ENCODE assay signal across 16 cellular contexts in genomic region chr17:29007456-29008455, GRCh38. TPM values are rescaled to one million over a fixed set of nuclear protein-coding genes. Genes with fewer than 3 reads are reported as not detected.
DNase-seq lines count a peak whose midpoint lies in the region; ATAC-seq, FAIRE-seq and TF ChIP-seq lines count a peak whose summit lies in the region.
"Had no signal": no experiment of that assay in that cellular context is flagged by ENCODE, and none has a peak within 500 bp of the region (broad histone marks: within the 10 kb centered on the region; RNA-seq: fewer than 3 reads in every experiment).

No MANE protein-coding gene starts in this region.

- H3K14ac ChIP-seq in H1 (ENCODE audit: insufficient read length) = no peak overlapping the region

- H3K23me2 ChIP-seq in H1 (ENCODE audit: low read depth, low read length) = peaks cover 2% of the 10 kb centered on the region; the same call in 1 of the 2 replicates

- H2AFZ ChIP-seq in H1 (ENCODE audit: low read length) = no peak overlapping the region

- H4K91ac ChIP-seq in H1 (replicated peaks; ENCODE audit: insufficient read length, low read length) = no peak overlapping the region

- no peak overlapping the region for H2AK5ac ChIP-seq in H1 (ENCODE audit: low read depth, low read length)

- peak overlapping the region; percentile 49; the same call in 1 of the 2 replicates for H2BK5ac ChIP-seq in H1 (ENCODE audit: low read depth, low read length)

- peaks cover 6 to 25% (median 20%) of the 10 kb centered on the region in 4 experiments; a peak in 6 of 7 replicates for H3K27me3 ChIP-seq in H1 (replicated peaks in 1 of 4; ENCODE audit: control insufficient read depth in 3 of 4, extremely low read depth in 1 of 4, insufficient read depth in 3 of 4, low read length in 3 of 4)

- no peak for TF ChIP-seq CTCF in H1 (IDR thresholded peaks at IDR 0.05; ENCODE audit: control extremely low read depth in 1 of 3, insufficient read depth in 1 of 3, low read depth in 1 of 3, low read length in 3 of 3)
- no peak for TF ChIP-seq CTCF in retinal pigment epithelial cell (conservative IDR thresholded peaks at IDR 0.05; ENCODE audit: low read depth, low read length)

- H2BK20ac ChIP-seq in H1 (ENCODE audit: low read length) = peak overlapping the region; percentile 84

- H2BK12ac ChIP-seq in H1 (ENCODE audit: low read depth, low read length) = peak overlapping the region; percentile 69; the same call in 1 of the 2 replicates

- H3K4me3 ChIP-seq in H1 (ENCODE audit: extremely low read depth in 1 of 4, insufficient read depth in 2 of 4, low read depth in 3 of 4, low read length in 4 of 4) = no peak overlapping the region
- H3K4me3 ChIP-seq in retinal pigment epithelial cell (ENCODE audit: low read length) = no peak overlapping the region

- CTCF ChIA-PET in H1 (lab: Charles Lee; ENCODE audit: partially characterized antibody) = interaction anchor here (0.9 to 17.9 kb wide), 22 partner anchors 9 to 137 kb away, joined by 3 to 239 read pairs (median 4); partner anchors contain the start of gene PIPOX

- no peaks in the 10 kb centered on the region for H3K9me3 ChIP-seq in H1 (ENCODE audit: insufficient read depth in 2 of 2, low read depth in 1 of 2, low read length in 1 of 2)

- H3K56ac ChIP-seq in H1 (replicated peaks; ENCODE audit: insufficient read length, low read depth, low read length) = no peak overlapping the region

- peak overlapping the region; percentile 19; the same call in 1 of the 2 replicates for H2BK15ac ChIP-seq in H1 (ENCODE audit: low read length)

- POLR2A ChIA-PET in H1 (lab: Charles Lee; ENCODE audit: partially characterized antibody) = interaction anchor here (0.9 to 4.6 kb wide), 6 partner anchors 12 to 102 kb away, joined by 3 to 31 read pairs (median 6); no protein-coding TSS in a partner anchor

- WGBS in H1 (ENCODE audit: extremely low coverage in 1 of 2, insufficient coverage in 1 of 2, insufficient read length in 1 of 2, insufficient replicate concordance in 2 of 2, low coverage in 1 of 2, low lambda C conversion rate in 2 of 2, missing lambda C conversion rate in 1 of 2), 2 experiments = 82% methylated on average over 4 of the region's 4 CpGs; no CpG with 5 or more reads in 1 of the 2 experiments

- TF ChIP-seq RAD21 in H1 (IDR thresholded peaks at IDR 0.05 in 1 of 2, conservative IDR thresholded peaks at IDR 0.05 in 1 of 2; ENCODE audit: low read depth in 2 of 2, low read length in 2 of 2) = no peak

- H4K5ac ChIP-seq in H1 (ENCODE audit: insufficient read length, low read depth, low read length) = no peak overlapping the region

- H3K23ac ChIP-seq in H1 (ENCODE audit: insufficient read length) = no peak overlapping the region

- no peak overlapping the region for H2BK120ac ChIP-seq in H1 (replicated peaks; ENCODE audit: low read depth, low read length)

- H3K9ac ChIP-seq in H1 (replicated peaks in 1 of 4; ENCODE audit: extremely low read depth in 1 of 4, low read depth in 3 of 4, low read length in 3 of 4) = no peak overlapping the region

- ATAC-seq in HG02763 (IDR thresholded peaks at IDR 0.05; ENCODE audit: unreplicated experiment) = no peak
- ATAC-seq: stimulated activated naive CD8-positive, alpha-beta T cell treated with anti-CD3 and anti-CD28 coated beads, Interleukin-15, Interleukin-2, amounts not matched to agents 100 U/mL and 50 U/mL, for 24 hours had no signal

- H3K27ac ChIP-seq in H1 (ENCODE audit: low read depth, low read length) = no peak overlapping the region
- H3K27ac ChIP-seq: 22Rv1 had no signal

- TF ChIP-seq POLR2A in H1 (IDR thresholded peaks at IDR 0.05; ENCODE audit: control extremely low read depth in 1 of 2, low read depth in 2 of 2, low read length in 2 of 2) = no peak

- TF ChIP-seq EP300 in H1 (IDR thresholded peaks at IDR 0.05; ENCODE audit: borderline replicate concordance in 1 of 2, low read depth in 2 of 2, low read length in 2 of 2) = no peak

- no peaks in the 10 kb centered on the region for H4K20me1 ChIP-seq in H1 (replicated peaks in 1 of 2; ENCODE audit: control insufficient read depth in 1 of 2, insufficient read depth in 2 of 2, low read length in 2 of 2)

- no peaks in the 10 kb centered on the region for H3K79me1 ChIP-seq in H1 (ENCODE audit: low read depth, low read length)

- H3K4me1 ChIP-seq in H1 (replicated peaks in 1 of 4; ENCODE audit: control insufficient read depth in 3 of 4, insufficient read depth in 4 of 4, low read length in 3 of 4) = peaks cover 20 to 49% (median 29%) of the 10 kb centered on the region in 4 experiments

- peak overlapping the region; percentile 25; the same call in 1 of the 2 replicates for H3K18ac ChIP-seq in H1 (ENCODE audit: extremely low read depth, low read length)

- no peak overlapping the region for H3K4ac ChIP-seq in H1 (replicated peaks; ENCODE audit: insufficient read length, low read depth, low read length)

- no peak for FAIRE-seq in H1 (lab: Jason Lieb, UNC)

- no peak overlapping the region for H3K4me2 ChIP-seq in H1 (ENCODE audit: insufficient read depth in 1 of 2, low read depth in 2 of 2, low read length in 2 of 2)

- H4K8ac ChIP-seq in H1 (ENCODE audit: extremely low read depth, insufficient read depth, low read length) = no peak overlapping the region

- H3K36me3 ChIP-seq in H1 (ENCODE audit: control insufficient read depth in 2 of 4, insufficient read depth in 4 of 4, low read length in 3 of 4) = no peaks in the 10 kb centered on the region

- DNase-seq in DMS 273 (lab: John Stamatoyannopoulos, UW; ENCODE audit: unreplicated experiment) (peak; percentile 51), DMS 273 treated with DMSO at 0.1 percent for 48 hours (lab: John Stamatoyannopoulos, UW) (no peak), NCI-H460 (ENCODE audit: extremely low read depth, low read depth) (peak; percentile 6), H1 (ENCODE audit: low read depth in 1 of 2, low spot score in 2 of 2) (no peak), retinal pigment epithelial cell (ENCODE audit: low read depth) (peak; percentile 63), GM19240 (ENCODE audit: insufficient read length, low spot score) (no peak)
- no peak for DNase-seq in effector CD4-positive, alpha-beta T cell
- DNase-seq: activated CD4-positive, alpha-beta T cell treated with anti-CD3 and anti-CD28 coated beads, Interleukin-2, amount 50 U/mL, for 1 hour; activated naive CD8-positive, alpha-beta T cell treated with anti-CD3 and anti-CD28 coated beads, Interleukin-2, amount 10 ng/mL, durations not matched to agents 7 days and 5 days; effector CD8-positive, alpha-beta T cell; GDM1; NCI-H2029 treated with DMSO at 0.1 percent for 48 hours; stimulated activated naive CD8-positive, alpha-beta T cell treated with anti-CD3 and anti-CD28 coated beads, Interleukin-15, Interleukin-2, amounts not matched to agents 100 U/mL and 50 U/mL, for 24 hours had no signal

- no peaks in the 10 kb centered on the region for H3K79me2 ChIP-seq in H1 (ENCODE audit: control insufficient read depth in 1 of 2, insufficient read depth in 2 of 2, low read length in 2 of 2)

TF ChIP-seq in H1, 55 proteins besides CTCF, POLR2A, EP300 and RAD21 (continues in another document):
- TF ChIP-seq TBP (IDR thresholded peaks at IDR 0.05; ENCODE audit: low read depth, low read length) (no peak), E2F6 (IDR thresholded peaks at IDR 0.05) (no peak), RBBP5 (IDR thresholded peaks at IDR 0.05; ENCODE audit: borderline replicate concordance, low read depth, low read length) (no peak)

RNA-seq across cellular contexts. Expression of gene SEZ6, which starts 1.9 kb away (rescaled TPM):
- not detected in 2 replicates for total RNA-seq in NCI-H460 (2014; rRNA removed; shearing (Covaris generic))
- not detected in 2 replicates for polyA plus RNA-seq in NCI-H460 (2014; cell fraction: nucleus; rRNA removed)
- total RNA-seq in H1 (2021; fragmentation: NEBNext Ultra II Directional; extraction: Animal tissue kit (Norgen Biotek cat#: 25700)) = 6.9 and 7.8 TPM in 2 replicates
- polyA plus RNA-seq in H1 (2011; rRNA removed) = 8.5 and 16.1 TPM in 2 replicates
- polyA plus RNA-seq in H1 (2011; cell fraction: cytosol; rRNA removed) = 4.8 TPM
- polyA plus RNA-seq in H1 (2011; cell fraction: nucleus; rRNA removed) = 18.6 TPM
- 10.7 to 21.5 TPM (median 18.7 TPM) in 4 replicates for polyA plus RNA-seq in H1 (2012, experiment 1 of 2)
- 19.3 TPM for polyA plus RNA-seq in H1 (2012, experiment 2 of 2)
- polyA plus RNA-seq in H1 (2013, experiment 1 of 2) = 11.1 TPM
- 10.2 TPM for polyA plus RNA-seq in H1 (2013, experiment 2 of 2)
- polyA minus RNA-seq in H1 (2011; rRNA and poly(A)+ RNA removed) = 5.6 and 13.9 TPM in 2 replicates
- polyA minus RNA-seq in H1 (2011; cell fraction: cytosol; rRNA and poly(A)+ RNA removed) = 5.6 TPM
- 7.6 TPM for polyA minus RNA-seq in H1 (2011; cell fraction: nucleus; rRNA and poly(A)+ RNA removed)
- total RNA-seq: activated naive CD8-positive, alpha-beta T cell treated with anti-CD3 and anti-CD28 coated beads, Interleukin-2, amount 10 ng/mL, durations not matched to agents 7 days and 5 days; SK-MEL-5 had no signal

RNA-seq across cellular contexts. Expression of gene PIPOX, which starts 35.2 kb away (rescaled TPM):
- 0.35 and 0.62 TPM in 2 replicates for total RNA-seq in NCI-H460 (2014; rRNA removed; shearing (Covaris generic))
- not detected in 2 replicates for polyA plus RNA-seq in NCI-H460 (2014; cell fraction: nucleus; rRNA removed)
- 55.5 and 57.2 TPM in 2 replicates for total RNA-seq in H1 (2021; fragmentation: NEBNext Ultra II Directional; extraction: Animal tissue kit (Norgen Biotek cat#: 25700))
- 75.0 and 99.6 TPM in 2 replicates for polyA plus RNA-seq in H1 (2011; rRNA removed)
- polyA plus RNA-seq in H1 (2011; cell fraction: cytosol; rRNA removed) = 70.3 TPM
- polyA plus RNA-seq in H1 (2011; cell fraction: nucleus; rRNA removed) = 39.1 TPM
- 46.5 to 58.4 TPM (median 54.3 TPM) in 4 replicates for polyA plus RNA-seq in H1 (2012, experiment 1 of 2)
- polyA plus RNA-seq in H1 (2012, experiment 2 of 2) = 39.4 TPM
- polyA plus RNA-seq in H1 (2013, experiment 1 of 2) = 51.2 TPM
- 48.0 TPM for polyA plus RNA-seq in H1 (2013, experiment 2 of 2)
- 68.1 and 68.2 TPM in 2 replicates for polyA minus RNA-seq in H1 (2011; rRNA and poly(A)+ RNA removed)
- 15.8 TPM for polyA minus RNA-seq in H1 (2011; cell fraction: cytosol; rRNA and poly(A)+ RNA removed)
- 28.2 TPM for polyA minus RNA-seq in H1 (2011; cell fraction: nucleus; rRNA and poly(A)+ RNA removed)

RNA-seq across cellular contexts. Expression of gene PHF12, which starts 56.4 kb away (rescaled TPM):
- 13.9 and 14.7 TPM in 2 replicates for total RNA-seq in NCI-H460 (2014; rRNA removed; shearing (Covaris generic))
- polyA plus RNA-seq in NCI-H460 (2014; cell fraction: nucleus; rRNA removed) = 11.3 and 17.0 TPM in 2 replicates
- total RNA-seq in H1 (2021; fragmentation: NEBNext Ultra II Directional; extraction: Animal tissue kit (Norgen Biotek cat#: 25700)) = 57.7 and 65.7 TPM in 2 replicates
- polyA plus RNA-seq in H1 (2011; rRNA removed) = 38.8 and 74.8 TPM in 2 replicates
- 35.5 TPM for polyA plus RNA-seq in H1 (2011; cell fraction: cytosol; rRNA removed)
- 143 TPM for polyA plus RNA-seq in H1 (2011; cell fraction: nucleus; rRNA removed)
- 54.3 to 66.0 TPM (median 57.0 TPM) in 4 replicates for polyA plus RNA-seq in H1 (2012, experiment 1 of 2)
- 18.9 TPM for polyA plus RNA-seq in H1 (2012, experiment 2 of 2)
- 30.5 TPM for polyA plus RNA-seq in H1 (2013, experiment 1 of 2)
- polyA plus RNA-seq in H1 (2013, experiment 2 of 2) = 27.9 TPM
- 52.7 and 53.4 TPM in 2 replicates for polyA minus RNA-seq in H1 (2011; rRNA and poly(A)+ RNA removed)
- 41.7 TPM for polyA minus RNA-seq in H1 (2011; cell fraction: cytosol; rRNA and poly(A)+ RNA removed)
- 69.0 TPM for polyA minus RNA-seq in H1 (2011; cell fraction: nucleus; rRNA and poly(A)+ RNA removed)

Comparison
In these comparisons a context has a peak if more than half of its experiments do, and no peak if none do; other contexts are left out.
1. DNase-seq: peak in DMS 273 (single experiment), NCI-H460 (single experiment) and retinal pigment epithelial cell (single experiment); none in DMS 273 treated with DMSO at 0.1 percent for 48 hours (single experiment), H1 (0 of 2), GM19240 (single experiment) and effector CD4-positive, alpha-beta T cell (single experiment).
2. RNA of gene PIPOX, which starts 35.2 kb away (total RNA-seq): 55.5 to 57.2 TPM in H1; 0.35 to 0.62 TPM in NCI-H460; every median in the first group is over 10 times any median in the second.